12 cellular contexts compared by ENCODE assay signal in the genomic region with DNA sequence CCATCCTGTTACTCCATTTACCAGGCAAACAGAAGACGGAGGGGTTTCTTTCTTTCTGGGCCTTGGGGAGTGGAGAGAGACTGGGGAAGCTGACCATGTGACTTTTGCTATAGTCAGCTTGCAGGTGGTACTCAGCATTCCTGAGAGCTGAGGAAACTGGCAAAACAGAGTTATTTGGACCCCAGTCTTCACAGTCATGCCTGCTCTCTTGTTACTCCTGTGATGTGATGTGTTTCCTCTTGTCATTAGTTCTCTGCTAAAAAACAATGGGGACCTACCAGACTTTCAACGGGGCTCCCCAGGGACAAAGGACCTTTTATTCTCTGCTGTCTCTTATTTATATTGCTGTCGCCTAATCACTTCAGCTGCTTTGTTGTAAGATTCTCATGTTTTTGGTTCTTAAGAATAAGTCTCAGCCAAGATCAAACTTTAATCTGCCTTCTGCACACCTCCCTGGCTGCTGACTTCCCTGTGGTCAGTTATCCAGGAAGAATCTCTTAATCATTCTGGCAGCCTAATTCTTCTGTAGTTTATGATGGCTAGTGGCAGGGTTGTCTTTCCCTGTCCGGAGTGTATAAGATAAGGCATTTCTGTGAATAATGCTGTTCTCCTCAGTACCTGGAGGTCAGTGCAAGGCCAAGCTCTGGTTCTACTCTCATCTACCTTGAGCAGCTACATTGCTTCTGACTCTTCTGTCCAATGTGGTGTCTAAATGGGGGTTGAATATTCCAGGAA. TPM values are rescaled to one million over a fixed set of nuclear protein-coding genes. Genes with fewer than 3 reads are reported as not detected.
A peak's percentile ranks its signal among the peaks of the same experiment; 100 is the strongest.
DNase-seq lines count a peak whose midpoint lies in the region; ATAC-seq and TF ChIP-seq lines count a peak whose summit lies in the region.
"Had no signal": no experiment of that assay in that cellular context is flagged by ENCODE, and none has a peak within 500 bp of the region (broad histone marks: within the 10 kb centered on the region; RNA-seq: fewer than 3 reads in every experiment).

No MANE protein-coding gene starts in this region.

- no peaks in the 10 kb centered on the region for H3K27me3 ChIP-seq in BLaER1
- H3K27me3 ChIP-seq in naive thymus-derived CD4-positive, alpha-beta T cell (ENCODE audit: control insufficient read depth in 2 of 2, insufficient read depth in 2 of 2, low read length in 2 of 2): no peaks in the 10 kb centered on the region
- no peaks in the 10 kb centered on the region for H3K27me3 ChIP-seq in effector memory CD4-positive, alpha-beta T cell (replicated peaks; ENCODE audit: control insufficient read depth, insufficient read depth, low read length, poor library complexity, severe bottlenecking)

- no peak overlapping the region for H3K4me3 ChIP-seq in BLaER1
- no peak overlapping the region for H3K4me3 ChIP-seq in naive thymus-derived CD4-positive, alpha-beta T cell (ENCODE audit: low read length)
- no peak overlapping the region for H3K4me3 ChIP-seq in effector memory CD4-positive, alpha-beta T cell (ENCODE audit: insufficient read depth, low read depth, low read length, poor library complexity, severe bottlenecking)

- peak overlapping the region; percentile 71 for H3K4me2 ChIP-seq in BLaER1

- H3K27me3 Mint-ChIP-seq in endothelial cell (ENCODE audit: unreplicated experiment) (peaks cover 4% of the 10 kb centered on the region), neural crest cell (ENCODE audit: low read depth) (no peaks in the 10 kb centered on the region)
- H3K27me3 Mint-ChIP-seq in naive thymus-derived CD4-positive, alpha-beta T cell: peaks cover 0 to 11% (median 0%) of the 10 kb centered on the region in 5 donors

- no peak for ATAC-seq in HG02852 (IDR thresholded peaks at IDR 0.05; ENCODE audit: unreplicated experiment)
- no peak for ATAC-seq in naive thymus-derived CD4-positive, alpha-beta T cell

- 0 out of 2 replicates have a peak, but pooled peaks cover 8% of the 10 kb centered on the region for H4K20me1 ChIP-seq in BLaER1

- H3K27ac Mint-ChIP-seq in endothelial cell (ENCODE audit: unreplicated experiment) (peak overlapping the region; percentile 45), neural crest cell (ENCODE audit: unreplicated experiment) (no peak overlapping the region)
- H3K27ac Mint-ChIP-seq in naive thymus-derived CD4-positive, alpha-beta T cell: peak overlapping the region in 1 of 9 donors; percentile 48
- H3K27ac Mint-ChIP-seq: activated naive CD4-positive, alpha-beta T cell treated with anti-CD3 and anti-CD28 coated beads, Interleukin-2, amount 10 ng/mL, durations not matched to agents 7 days and 5 days had no signal

- H3K4me3 Mint-ChIP-seq in endothelial cell (ENCODE audit: unreplicated experiment) (no peak overlapping the region), neural crest cell (peak overlapping the region; percentile 24)
- no peak overlapping the region for H3K4me3 Mint-ChIP-seq in naive thymus-derived CD4-positive, alpha-beta T cell
- H3K4me3 Mint-ChIP-seq: activated naive CD4-positive, alpha-beta T cell treated with anti-CD3 and anti-CD28 coated beads, Interleukin-2, amount 10 ng/mL, durations not matched to agents 7 days and 5 days had no signal

- H3K9me3 Mint-ChIP-seq in endothelial cell (ENCODE audit: unreplicated experiment) (no peaks in the 10 kb centered on the region), neural crest cell (no peaks in the 10 kb centered on the region)
- no peaks in the 10 kb centered on the region for H3K9me3 Mint-ChIP-seq in naive thymus-derived CD4-positive, alpha-beta T cell
- H3K9me3 Mint-ChIP-seq: activated naive CD4-positive, alpha-beta T cell treated with anti-CD3 and anti-CD28 coated beads, Interleukin-2, amount 10 ng/mL, durations not matched to agents 7 days and 5 days had no signal

- peak; percentile 10 for DNase-seq in NCI-H69 (lab: John Stamatoyannopoulos, UW)
- no peak for DNase-seq in endothelial cell (ENCODE audit: low spot score)
- DNase-seq in neural crest cell (ENCODE audit: low read depth, low spot score): no peak
- no peak for DNase-seq in activated CD8-positive, alpha-beta memory T cell treated with anti-CD3 and anti-CD28 coated beads, Interleukin-2, amount 50 U/mL, for 4 hours
- no peak for DNase-seq in naive thymus-derived CD4-positive, alpha-beta T cell
- DNase-seq in effector memory CD4-positive, alpha-beta T cell: no peak
- DNase-seq: activated CD4-positive, alpha-beta T cell treated with anti-CD3 and anti-CD28 coated beads for 48 hours; activated naive CD4-positive, alpha-beta T cell treated with anti-CD3 and anti-CD28 coated beads, Interleukin-2, amount 10 ng/mL, durations not matched to agents 7 days and 5 days; kidney; NCI-H2171 treated with DMSO at 0.1 percent for 48 hours had no signal

- TF ChIP-seq CTCF in endothelial cell (IDR thresholded peaks at IDR 0.05; ENCODE audit: unreplicated experiment) (no peak), neural crest cell (conservative IDR thresholded peaks at IDR 0.05) (no peak)

- peaks cover 65% of the 10 kb centered on the region for H3K4me1 ChIP-seq in BLaER1
- peaks cover 6 to 7% of the 10 kb centered on the region in 2 donors for H3K4me1 ChIP-seq in naive thymus-derived CD4-positive, alpha-beta T cell (ENCODE audit: control insufficient read depth in 2 of 2, insufficient read depth in 2 of 2, low read length in 2 of 2)
- peaks cover 11% of the 10 kb centered on the region for H3K4me1 ChIP-seq in effector memory CD4-positive, alpha-beta T cell (ENCODE audit: control insufficient read depth, insufficient read depth, low read length, poor library complexity, severe bottlenecking)

- H3K27ac ChIP-seq in BLaER1: no peak overlapping the region
- no peak overlapping the region for H3K27ac ChIP-seq in naive thymus-derived CD4-positive, alpha-beta T cell (ENCODE audit: low read depth, low read length)
- no peak overlapping the region for H3K27ac ChIP-seq in effector memory CD4-positive, alpha-beta T cell (ENCODE audit: insufficient read depth, low read length, poor library complexity, severe bottlenecking)

- intact Hi-C loops in naive thymus-derived CD4-positive, alpha-beta T cell (cut with micrococcal nuclease): loop anchor here in 1 of 2 donors (1.0 kb wide), 1 partner anchor 9 kb away; a partner anchor contains a TSS

- CTCF ChIA-PET in naive thymus-derived CD4-positive, alpha-beta T cell (lab: Charles Lee): interaction anchor here (0.6 to 1.0 kb wide), 2 partner anchors 46 to 67 kb away, joined by 3 read pairs; no protein-coding TSS in a partner anchor

- no peaks in the 10 kb centered on the region for H3K9me3 ChIP-seq in BLaER1
- H3K9me3 ChIP-seq in naive thymus-derived CD4-positive, alpha-beta T cell (ENCODE audit: control insufficient read depth in 2 of 3, low read length in 3 of 3): no peaks in the 10 kb centered on the region
- no peaks in the 10 kb centered on the region for H3K9me3 ChIP-seq in effector memory CD4-positive, alpha-beta T cell (ENCODE audit: control insufficient read depth, low read length)

- peaks cover 19% of the 10 kb centered on the region for H3K36me3 ChIP-seq in BLaER1
- H3K36me3 ChIP-seq in naive thymus-derived CD4-positive, alpha-beta T cell (ENCODE audit: control insufficient read depth in 2 of 3, insufficient read depth in 3 of 3, low read length in 3 of 3): no peaks in the 10 kb centered on the region
- H3K36me3 ChIP-seq in effector memory CD4-positive, alpha-beta T cell (ENCODE audit: control insufficient read depth, insufficient read depth, low read length): no peaks in the 10 kb centered on the region

- POLR2A ChIA-PET in naive thymus-derived CD4-positive, alpha-beta T cell (lab: Charles Lee): interaction anchor here (0.7 to 2.2 kb wide), 4 partner anchors 8 to 35 kb away, joined by 4 to 9 read pairs (median 5); a partner anchor contains a TSS

- H3K36me3 Mint-ChIP-seq in endothelial cell (ENCODE audit: low read depth, unreplicated experiment): no peaks in the 10 kb centered on the region
- peaks cover 5% of the 10 kb centered on the region for H3K36me3 Mint-ChIP-seq in neural crest cell (ENCODE audit: low read depth)
- H3K36me3 Mint-ChIP-seq in naive thymus-derived CD4-positive, alpha-beta T cell: peaks cover 0 to 12% (median 0%) of the 10 kb centered on the region in 5 donors

- H3K4me1 Mint-ChIP-seq in endothelial cell (ENCODE audit: unreplicated experiment) (peaks cover 25% of the 10 kb centered on the region), neural crest cell (peaks cover 35% of the 10 kb centered on the region)
- peaks cover 12 to 41% (median 32%) of the 10 kb centered on the region in 7 donors for H3K4me1 Mint-ChIP-seq in naive thymus-derived CD4-positive, alpha-beta T cell

- peak overlapping the region; percentile 35; the same call in 1 of the 2 replicates for H3K9ac ChIP-seq in BLaER1

RNA-seq across cellular contexts. Expression of a gene that starts 8.8 kb away (rescaled TPM):
- total RNA-seq in endothelial cell (ENCODE audit: unreplicated experiment): 7.2 TPM
- 16.4 and 16.5 TPM in 2 replicates for total RNA-seq in neural crest cell
- total RNA-seq in naive thymus-derived CD4-positive, alpha-beta T cell: 10 to 100 TPM in 1 of 5 experiments, 1 to 10 TPM in 4; 2.4 to 10.5 (median 4.5) TPM
- under 1 TPM; 0.13 to 0.87 TPM for polyA plus RNA-seq in naive thymus-derived CD4-positive, alpha-beta T cell

RNA-seq across cellular contexts. Expression of a gene that starts 35.6 kb away (rescaled TPM):
- total RNA-seq in endothelial cell (ENCODE audit: unreplicated experiment) (23.5 TPM), neural crest cell (34.7 and 36.5 TPM in 2 replicates)
- total RNA-seq in naive thymus-derived CD4-positive, alpha-beta T cell: 10 to 100 TPM; 12.0 to 35.4 (median 16.8) TPM
- 10 to 100 TPM; 30.9 to 31.9 TPM for polyA plus RNA-seq in naive thymus-derived CD4-positive, alpha-beta T cell

RNA-seq across cellular contexts. Expression of a gene that starts 35.6 kb away (rescaled TPM):
- total RNA-seq in endothelial cell (ENCODE audit: unreplicated experiment): 32.7 TPM
- total RNA-seq in neural crest cell: 42.9 and 43.8 TPM in 2 replicates
- 10 to 100 TPM; 15.4 to 37.1 (median 18.0) TPM for total RNA-seq in naive thymus-derived CD4-positive, alpha-beta T cell
- polyA plus RNA-seq in naive thymus-derived CD4-positive, alpha-beta T cell: 1 to 10 TPM; 4.5 to 4.8 TPM
